ENCODE assay signal across 17 cellular contexts in genomic region chr13:75334634-75335447, GRCh38.
DNase-seq lines count a peak whose midpoint lies in the region; ATAC-seq and TF ChIP-seq lines count a peak whose summit lies in the region.
"Had no signal": no experiment of that assay in that cellular context is flagged by ENCODE, and none has a peak within 500 bp of the region (broad histone marks: within the 10 kb centered on the region; RNA-seq: fewer than 3 reads in every experiment).

No MANE protein-coding gene starts in this region.

- H3K9me3 ChIP-seq in neural progenitor cell (ENCODE audit: low read depth) = no peaks in the 10 kb centered on the region
- H3K9me3 ChIP-seq in spleen = no peaks in the 10 kb centered on the region
- no peaks in the 10 kb centered on the region for H3K9me3 ChIP-seq in testis
- H3K9me3 ChIP-seq: BLaER1, HAP-1 had no signal

- no peak for DNase-seq in natural killer cell treated with Interleukin-12 subunit alpha and Interleukin-12 subunit beta and Interleukin-15 and Interleukin-18, amount 100 ng/mL, for 72 hours (ENCODE audit: low spot score)
- DNase-seq in natural killer cell (no peak), neural progenitor cell (ENCODE audit: low spot score) (no peak), spleen (peak; percentile 62), testis (no peak), pons (ENCODE audit: low spot score) (no peak), substantia nigra (lab: John Stamatoyannopoulos, UW) (no peak), NCI-H1436 treated with DMSO at 0.1 percent for 48 hours (lab: John Stamatoyannopoulos, UW) (no peak)
- DNase-seq: AML-193; CD8-positive, alpha-beta memory T cell; DMS53; GOT3 had no signal

- 75 to 93% (median 91%) methylated on average over 10 of the region's 10 CpGs for WGBS in spleen, 5 donors
- WGBS in testis, 2 donors = 85 to 90% methylated on average over 10 of the region's 10 CpGs

- H3K4me1 ChIP-seq in neural progenitor cell = peaks cover 11% of the 10 kb centered on the region
- H3K4me1 ChIP-seq in spleen = no peaks in the 10 kb centered on the region
- H3K4me1 ChIP-seq in testis = no peaks in the 10 kb centered on the region
- H3K4me1 ChIP-seq: BLaER1, HAP-1 had no signal

- ATAC-seq in natural killer cell treated with Interleukin-12 subunit alpha and Interleukin-12 subunit beta and Interleukin-15 and Interleukin-18, amount 100 ng/mL, for 72 hours = peak; percentile 31 to 65
- ATAC-seq in natural killer cell = no peak
- ATAC-seq: K562 had no signal

- no peak overlapping the region for H3K4me3 Mint-ChIP-seq in natural killer cell treated with Interleukin-12 subunit alpha and Interleukin-12 subunit beta and Interleukin-15 and Interleukin-18, amount 100 ng/mL, for 72 hours
- H3K4me3 Mint-ChIP-seq in natural killer cell (no peak overlapping the region), neural progenitor cell (no peak overlapping the region)
- H3K4me3 Mint-ChIP-seq: CD8-positive, alpha-beta memory T cell had no signal

- no peak for TF ChIP-seq CTCF in natural killer cell (IDR thresholded peaks at IDR 0.05)
- no peak for TF ChIP-seq CTCF in neural progenitor cell (IDR thresholded peaks at IDR 0.05)
- no peak for TF ChIP-seq CTCF in spleen (IDR thresholded peaks at IDR 0.05 in 8 of 11, conservative IDR thresholded peaks at IDR 0.05 in 3 of 11)
- no peak for TF ChIP-seq CTCF in testis (IDR thresholded peaks at IDR 0.05)

- intact Hi-C loops in natural killer cell (cut with micrococcal nuclease) = no loop called here
- intact Hi-C loops in spleen (cut with DNase I; ENCODE audit: low total_unique reads) = no loop called here
- intact Hi-C loops in testis (cut with DNase I; ENCODE audit: low total_unique reads) = no loop called here

- no peak overlapping the region for H3K9ac ChIP-seq in neural progenitor cell
- H3K9ac ChIP-seq: BLaER1 had no signal

- peaks cover 1% of the 10 kb centered on the region for H3K36me3 Mint-ChIP-seq in natural killer cell treated with Interleukin-12 subunit alpha and Interleukin-12 subunit beta and Interleukin-15 and Interleukin-18, amount 100 ng/mL, for 72 hours
- H3K36me3 Mint-ChIP-seq in natural killer cell (no peaks in the 10 kb centered on the region), neural progenitor cell (peaks cover 6% of the 10 kb centered on the region)

- no peaks in the 10 kb centered on the region for H3K79me2 ChIP-seq in neural progenitor cell (ENCODE audit: low read depth)

- H2AFZ ChIP-seq in neural progenitor cell (replicated peaks) = no peak overlapping the region

- H3K4me3 ChIP-seq in neural progenitor cell (no peak overlapping the region), spleen (no peak overlapping the region), testis (no peak overlapping the region)
- H3K4me3 ChIP-seq: BLaER1, HAP-1, K562 had no signal

- no peaks in the 10 kb centered on the region for H4K20me1 ChIP-seq in neural progenitor cell (ENCODE audit: low read depth)
- H4K20me1 ChIP-seq: BLaER1 had no signal

- H3K27ac Mint-ChIP-seq in natural killer cell treated with Interleukin-12 subunit alpha and Interleukin-12 subunit beta and Interleukin-15 and Interleukin-18, amount 100 ng/mL, for 72 hours = no peak overlapping the region
- H3K27ac Mint-ChIP-seq in natural killer cell (no peak overlapping the region), neural progenitor cell (peak overlapping the region; percentile 16)
- H3K27ac Mint-ChIP-seq: CD8-positive, alpha-beta memory T cell had no signal

- H3K9me3 Mint-ChIP-seq in natural killer cell treated with Interleukin-12 subunit alpha and Interleukin-12 subunit beta and Interleukin-15 and Interleukin-18, amount 100 ng/mL, for 72 hours = no peaks in the 10 kb centered on the region
- H3K9me3 Mint-ChIP-seq in natural killer cell (no peaks in the 10 kb centered on the region), neural progenitor cell (no peaks in the 10 kb centered on the region)
- H3K9me3 Mint-ChIP-seq: CD8-positive, alpha-beta memory T cell had no signal

- H3K36me3 ChIP-seq in neural progenitor cell = no peaks in the 10 kb centered on the region
- peaks cover 0 to 20% (median 0%) of the 10 kb centered on the region in 6 donors for H3K36me3 ChIP-seq in spleen
- no peaks in the 10 kb centered on the region for H3K36me3 ChIP-seq in testis (ENCODE audit: low read depth, missing control alignments)
- H3K36me3 ChIP-seq: HAP-1 had no signal

- H3K4me2 ChIP-seq in neural progenitor cell = no peak overlapping the region
- H3K4me2 ChIP-seq: BLaER1 had no signal

- H3K27me3 ChIP-seq in neural progenitor cell (no peaks in the 10 kb centered on the region), spleen (replicated peaks in 1 of 7) (no peaks in the 10 kb centered on the region), testis (no peaks in the 10 kb centered on the region)
- H3K27me3 ChIP-seq: BLaER1 had no signal

- peaks cover 0 to 2% of the 10 kb centered on the region in 2 donors for H3K27me3 Mint-ChIP-seq in natural killer cell treated with Interleukin-12 subunit alpha and Interleukin-12 subunit beta and Interleukin-15 and Interleukin-18, amount 100 ng/mL, for 72 hours
- H3K27me3 Mint-ChIP-seq in natural killer cell (ENCODE audit: low read depth in 2 of 2) (peaks cover 0 to 2% of the 10 kb centered on the region in 2 donors), neural progenitor cell (ENCODE audit: insufficient read depth, low read depth) (no peaks in the 10 kb centered on the region)

- H3K27ac ChIP-seq in neural progenitor cell (no peak overlapping the region), spleen (no peak overlapping the region), testis (no peak overlapping the region), substantia nigra (ENCODE audit: low read depth, low read length, poor library complexity, severe bottlenecking) (no peak overlapping the region)
- H3K27ac ChIP-seq: 22Rv1, BLaER1, HL-60 had no signal

- H3K4me1 Mint-ChIP-seq in natural killer cell treated with Interleukin-12 subunit alpha and Interleukin-12 subunit beta and Interleukin-15 and Interleukin-18, amount 100 ng/mL, for 72 hours (ENCODE audit: low read depth in 2 of 2) = peaks cover 0 to 1% of the 10 kb centered on the region in 2 donors
- no peaks in the 10 kb centered on the region for H3K4me1 Mint-ChIP-seq in natural killer cell
- peaks cover 2% of the 10 kb centered on the region for H3K4me1 Mint-ChIP-seq in neural progenitor cell
- H3K4me1 Mint-ChIP-seq: CD8-positive, alpha-beta memory T cell had no signal

- no peaks in the 10 kb centered on the region for H3F3A ChIP-seq in neural progenitor cell (ENCODE audit: low read depth)

- TF ChIP-seq POLR2A in spleen (IDR thresholded peaks at IDR 0.05) (no peak), testis (IDR thresholded peaks at IDR 0.05) (no peak)

Comparison
In these comparisons a context has a peak if more than half of its experiments do, and no peak if none do; other contexts are left out.
1. ATAC-seq: peak in natural killer cell treated with Interleukin-12 subunit alpha and Interleukin-12 subunit beta and Interleukin-15 and Interleukin-18, amount 100 ng/mL, for 72 hours (2 of 2); none in natural killer cell (0 of 3).